Comparison of ENCODE assay signal across 8 cellular contexts in genomic region chr12:124694846-124695497, GRCh38.
DNase-seq lines count a peak whose midpoint lies in the region; ATAC-seq and TF ChIP-seq lines count a peak whose summit lies in the region.
"Had no signal": no experiment of that assay in that cellular context is flagged by ENCODE, and none has a peak within 500 bp of the region (broad histone marks: within the 10 kb centered on the region; RNA-seq: fewer than 3 reads in every experiment).

No MANE protein-coding gene starts in this region.

- peak; percentile 30 for TF ChIP-seq CTCF in fibroblast of the aortic adventitia (IDR thresholded peaks at IDR 0.05; ENCODE audit: insufficient read depth, low read length)

- peak; percentile 92 to 94 for DNase-seq in SJCRH30
- peak; percentile 95 for DNase-seq in fibroblast of the aortic adventitia (ENCODE audit: low read depth)
- DNase-seq in posterior vena cava (ENCODE audit: low spot score), result no peak
- DNase-seq in mesenteric fat pad (ENCODE audit: low spot score), result no peak
- DNase-seq: erythroblast had no signal

- ATAC-seq in HG03342 (IDR thresholded peaks at IDR 0.05; ENCODE audit: unreplicated experiment), result peak; percentile 55
- no peak for ATAC-seq in GM18873 (IDR thresholded peaks at IDR 0.05; ENCODE audit: low FRiP score, unreplicated experiment)

- H3K36me3 ChIP-seq in SJCRH30 (no peaks in the 10 kb centered on the region), skeletal muscle satellite cell (ENCODE audit: insufficient read depth, low read length) (no peaks in the 10 kb centered on the region)

- peak overlapping the region; percentile 65 for H3K27ac ChIP-seq in SJCRH30

- H3K27me3 ChIP-seq in SJCRH30 (no peaks in the 10 kb centered on the region), skeletal muscle satellite cell (ENCODE audit: control insufficient read depth, insufficient read depth, low read length) (peaks cover 4% of the 10 kb centered on the region)

- peak overlapping the region; percentile 74 for H3K4me2 ChIP-seq in skeletal muscle satellite cell (ENCODE audit: low read length)

- H3K9ac ChIP-seq in skeletal muscle satellite cell (ENCODE audit: low read depth, low read length), result no peak overlapping the region

- intact Hi-C loops in posterior vena cava (cut with DNase I), result no loop called here

- H3K4me1 ChIP-seq in SJCRH30 (peaks cover 51% of the 10 kb centered on the region), skeletal muscle satellite cell (ENCODE audit: control insufficient read depth, insufficient read depth, low read length) (peaks cover 20% of the 10 kb centered on the region)

- 0 out of 2 replicates have a peak overlapping the region, but pooled peaks have one; percentile 1 for H3K4me3 ChIP-seq in SJCRH30
- no peak overlapping the region for H3K4me3 ChIP-seq in fibroblast of the aortic adventitia (ENCODE audit: low read depth, low read length)
- peak overlapping the region; percentile 33 for H3K4me3 ChIP-seq in skeletal muscle satellite cell (ENCODE audit: low read length)

- H3K9me3 ChIP-seq in SJCRH30 (replicated peaks) (no peaks in the 10 kb centered on the region), skeletal muscle satellite cell (replicated peaks; ENCODE audit: low read length) (peaks cover 3% of the 10 kb centered on the region)

Comparison
In these comparisons a context has a peak if more than half of its experiments do, and no peak if none do; other contexts are left out.
1. DNase-seq: peak in SJCRH30 (2 of 2) and fibroblast of the aortic adventitia (single experiment); none in posterior vena cava (single experiment) and mesenteric fat pad (single experiment).